In the genomic region with DNA sequence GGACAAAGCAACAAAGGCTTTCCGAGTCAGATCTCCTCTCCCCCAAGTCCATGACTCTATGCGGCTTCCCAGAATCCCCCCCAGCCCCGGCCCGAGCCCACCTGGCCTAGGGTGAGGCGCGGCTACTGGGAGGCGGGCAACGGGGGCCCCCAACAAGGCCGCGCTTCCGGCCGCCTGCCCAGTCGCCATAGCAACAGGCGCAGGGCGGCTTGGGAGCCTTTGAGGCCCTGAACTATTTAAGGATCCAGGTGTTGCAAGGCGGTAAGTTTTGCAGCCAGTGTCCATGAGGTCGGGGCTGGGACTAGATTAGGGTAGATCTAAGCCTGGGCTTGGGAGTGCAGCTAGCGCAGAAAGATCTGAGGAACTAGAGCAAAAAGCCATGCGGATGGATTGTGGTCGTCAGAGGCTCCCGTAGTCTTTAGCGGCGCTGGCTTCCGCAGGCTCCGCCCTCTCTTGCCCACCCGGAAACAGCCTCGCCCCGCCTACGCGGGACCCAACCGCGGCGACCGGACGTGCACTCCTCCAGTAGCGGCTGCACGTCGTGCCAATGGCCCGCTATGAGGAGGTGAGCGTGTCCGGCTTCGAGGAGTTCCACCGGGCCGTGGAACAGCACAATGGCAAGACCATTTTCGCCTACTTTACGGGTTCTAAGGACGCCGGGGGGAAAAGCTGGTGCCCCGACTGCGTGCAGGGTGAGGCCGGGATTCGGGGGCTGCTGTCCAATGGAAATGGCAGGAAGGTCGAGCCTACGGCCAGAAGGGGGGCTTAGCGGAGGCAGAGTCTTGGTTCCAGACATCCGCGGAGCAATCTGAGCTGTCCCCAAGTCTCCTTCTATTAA, we compare ENCODE assay signal across 8 cellular contexts. TPM values are rescaled to one million over a fixed set of nuclear protein-coding genes. Genes with fewer than 3 reads are reported as not detected.
DNase-seq lines count a peak whose midpoint lies in the region; ATAC-seq and TF ChIP-seq lines count a peak whose summit lies in the region.

A gene (minus strand): TSS at position 176 of the 838 bp plus-strand sequence. CDS start 5,608 bp downstream, outside the sequence.
A gene (plus strand): TSS at position 525 of the 838 bp plus-strand sequence. CDS start 23 bp downstream, at position 548.

- H3K4me3 ChIP-seq in DND-41 (ENCODE audit: low read depth in 1 of 2, low read length in 2 of 2) (peak within 1 kb of the TSS; percentile 41 to 67), fibroblast of lung (replicated peaks in 1 of 4; ENCODE audit: control extremely low read depth in 1 of 4, insufficient read depth in 1 of 4, low read depth in 3 of 4, low read length in 4 of 4) (peak within 1 kb of the TSS; percentile 58 to 97 (median 90))

- H3K4me1 ChIP-seq in DND-41 (ENCODE audit: insufficient read depth, low read length) (peaks cover 49% of the 10 kb centered on the region), fibroblast of lung (ENCODE audit: control insufficient read depth, extremely low read depth, insufficient read depth, low read length) (peaks cover 9% of the 10 kb centered on the region)

- DNase-seq in DND-41 (peak; percentile 92), Kasumi-1 (lab: John Stamatoyannopoulos, UW) (peak; percentile 66 to 70), RPMI8226 (peak; percentile 89), fibroblast of lung (ENCODE audit: low read depth in 2 of 2) (peak; percentile 90 to 92), natural killer cell (peak; percentile 91)
- peak; percentile 94 for DNase-seq in activated T-helper 1 cell treated with anti-CD3 and anti-CD28 coated beads, Interleukin-12 subunit alpha, Interleukin-12 subunit beta, Interleukin-2, Interleukin-4 antibody, amounts not matched to agents 30 ng/mL and 10 ng/mL and 1 ng/mL, durations not matched to agents 14 hours and 24 hours and 36 hours (ENCODE audit: low spot score)
- peak; percentile 75 to 89 (median 86) for DNase-seq in stimulated activated naive CD4-positive, alpha-beta T cell (lab: John Stamatoyannopoulos, UW)

- H3K36me3 ChIP-seq in DND-41 (ENCODE audit: insufficient read depth, low read length) (peaks cover 26% of the 10 kb centered on the region), fibroblast of lung (ENCODE audit: control insufficient read depth, insufficient read depth, low read length) (peaks cover 8% of the 10 kb centered on the region)

- intact Hi-C loops in activated T-helper 1 cell treated with anti-CD3 and anti-CD28 coated beads, Interleukin-12 subunit alpha, Interleukin-12 subunit beta, Interleukin-2, Interleukin-4 antibody, amounts not matched to agents 30 ng/mL and 10 ng/mL and 1 ng/mL, durations not matched to agents 14 hours and 24 hours and 36 hours (cut with micrococcal nuclease), result loop anchor here (1.0 to 10.0 kb wide), 8 partner anchors 11 to 1156 kb away; a partner anchor contains a TSS
- intact Hi-C loops in natural killer cell (cut with micrococcal nuclease), result loop anchor here (1.0 kb wide), 1 partner anchor 11 kb away; a partner anchor contains a TSS

- peaks cover 32% of the 10 kb centered on the region for H3K36me3 Mint-ChIP-seq in activated T-helper 1 cell treated with anti-CD3 and anti-CD28 coated beads, Interleukin-12 subunit alpha, Interleukin-12 subunit beta, Interleukin-2, Interleukin-4 antibody, amounts not matched to agents 30 ng/mL and 10 ng/mL and 1 ng/mL, durations not matched to agents 14 hours and 24 hours and 36 hours (ENCODE audit: low read depth)
- H3K36me3 Mint-ChIP-seq in natural killer cell, result peaks cover 6% of the 10 kb centered on the region

- H3K4me3 Mint-ChIP-seq in activated T-helper 1 cell treated with anti-CD3 and anti-CD28 coated beads, Interleukin-12 subunit alpha, Interleukin-12 subunit beta, Interleukin-2, Interleukin-4 antibody, amounts not matched to agents 30 ng/mL and 10 ng/mL and 1 ng/mL, durations not matched to agents 14 hours and 24 hours and 36 hours, result peak within 1 kb of the TSS; percentile 97
- peak within 1 kb of the TSS; percentile 91 for H3K4me3 Mint-ChIP-seq in natural killer cell

- H3K27me3 ChIP-seq in DND-41 (ENCODE audit: insufficient read depth, low read length, poor library complexity), result no peaks in the 10 kb centered on the region
- no peaks in the 10 kb centered on the region for H3K27me3 ChIP-seq in fibroblast of lung (ENCODE audit: control insufficient read depth, insufficient read depth, low read length)

- H3K9me3 ChIP-seq in DND-41 (ENCODE audit: insufficient read depth, low read length, severe bottlenecking), result no peaks in the 10 kb centered on the region
- H3K9me3 ChIP-seq in fibroblast of lung (ENCODE audit: control insufficient read depth, insufficient read depth, low read depth, low read length), result no peaks in the 10 kb centered on the region

- peak within 1 kb of the TSS; percentile 99 for H3K27ac Mint-ChIP-seq in activated T-helper 1 cell treated with anti-CD3 and anti-CD28 coated beads, Interleukin-12 subunit alpha, Interleukin-12 subunit beta, Interleukin-2, Interleukin-4 antibody, amounts not matched to agents 30 ng/mL and 10 ng/mL and 1 ng/mL, durations not matched to agents 14 hours and 24 hours and 36 hours
- peak within 1 kb of the TSS; percentile 93 to 94 for H3K27ac Mint-ChIP-seq in natural killer cell

- H4K20me1 ChIP-seq in DND-41 (ENCODE audit: insufficient read depth, low read length) (peaks cover 22% of the 10 kb centered on the region; the same call in 1 of the 2 replicates), fibroblast of lung (ENCODE audit: control insufficient read depth, extremely low read depth, insufficient read depth, low read length) (no peaks in the 10 kb centered on the region)

- H2AFZ ChIP-seq in DND-41 (ENCODE audit: low read depth, low read length) (peak within 1 kb of the TSS; percentile 99), fibroblast of lung (ENCODE audit: low read length) (peak within 1 kb of the TSS; percentile 99)

- H3K4me2 ChIP-seq in DND-41 (ENCODE audit: insufficient read depth, low read length) (peak within 1 kb of the TSS; percentile 81), fibroblast of lung (ENCODE audit: extremely low read depth, insufficient read depth, low read length) (peak within 1 kb of the TSS; percentile 96)

- H3K4me1 Mint-ChIP-seq in activated T-helper 1 cell treated with anti-CD3 and anti-CD28 coated beads, Interleukin-12 subunit alpha, Interleukin-12 subunit beta, Interleukin-2, Interleukin-4 antibody, amounts not matched to agents 30 ng/mL and 10 ng/mL and 1 ng/mL, durations not matched to agents 14 hours and 24 hours and 36 hours (ENCODE audit: low read depth), result peaks cover 60% of the 10 kb centered on the region
- H3K4me1 Mint-ChIP-seq in natural killer cell, result peaks cover 48 to 55% of the 10 kb centered on the region in 2 donors

- no peaks in the 10 kb centered on the region for H3K9me3 Mint-ChIP-seq in activated T-helper 1 cell treated with anti-CD3 and anti-CD28 coated beads, Interleukin-12 subunit alpha, Interleukin-12 subunit beta, Interleukin-2, Interleukin-4 antibody, amounts not matched to agents 30 ng/mL and 10 ng/mL and 1 ng/mL, durations not matched to agents 14 hours and 24 hours and 36 hours
- no peaks in the 10 kb centered on the region for H3K9me3 Mint-ChIP-seq in natural killer cell

- no peaks in the 10 kb centered on the region for H3K27me3 Mint-ChIP-seq in activated T-helper 1 cell treated with anti-CD3 and anti-CD28 coated beads, Interleukin-12 subunit alpha, Interleukin-12 subunit beta, Interleukin-2, Interleukin-4 antibody, amounts not matched to agents 30 ng/mL and 10 ng/mL and 1 ng/mL, durations not matched to agents 14 hours and 24 hours and 36 hours (ENCODE audit: insufficient read depth)
- H3K27me3 Mint-ChIP-seq in natural killer cell (ENCODE audit: low read depth in 2 of 2), result no peaks in the 10 kb centered on the region

- peak within 1 kb of the TSS; percentile 65 for H3K9ac ChIP-seq in DND-41 (ENCODE audit: low read depth, low read length)
- peak within 1 kb of the TSS; percentile 94 for H3K9ac ChIP-seq in fibroblast of lung (ENCODE audit: insufficient read depth, low read length)

- TF ChIP-seq CTCF in DND-41 (IDR thresholded peaks at IDR 0.05; ENCODE audit: borderline replicate concordance, extremely low read depth, low read length, poor library complexity, severe bottlenecking) (peak; percentile 3), fibroblast of lung (conservative IDR thresholded peaks at IDR 0.05 in 1 of 2, IDR thresholded peaks at IDR 0.05 in 1 of 2; ENCODE audit: low read depth in 1 of 2, low read length in 2 of 2) (no peak), natural killer cell (IDR thresholded peaks at IDR 0.05) (no peak)

- peak within 1 kb of the TSS; percentile 99 for H3K27ac ChIP-seq in DND-41 (ENCODE audit: low read length)
- peak within 1 kb of the TSS; percentile 93 for H3K27ac ChIP-seq in fibroblast of lung (ENCODE audit: insufficient read depth, low read length)

- ATAC-seq in DND-41 (ENCODE audit: insufficient read depth, low read depth), result peak; percentile 86
- ATAC-seq in GM21786 (IDR thresholded peaks at IDR 0.05; ENCODE audit: unreplicated experiment), result peak; percentile 89
- ATAC-seq in natural killer cell, result peak; percentile 93 to 97 (median 94)

- H3K79me2 ChIP-seq in DND-41 (ENCODE audit: insufficient read depth, low read length) (peaks cover 66% of the 10 kb centered on the region), fibroblast of lung (ENCODE audit: control insufficient read depth, insufficient read depth, low read length) (peaks cover 43% of the 10 kb centered on the region)

RNA-seq across cellular contexts. Expression of the first gene that starts in this region (rescaled TPM):
- total RNA-seq in activated T-helper 1 cell treated with anti-CD3 and anti-CD28 coated beads, Interleukin-12 subunit alpha, Interleukin-12 subunit beta, Interleukin-2, Interleukin-4 antibody, amounts not matched to agents 30 ng/mL and 10 ng/mL and 1 ng/mL, durations not matched to agents 14 hours and 24 hours and 36 hours, result 18.2 and 22.2 TPM in 2 replicates
- total RNA-seq in fibroblast of lung (12.1 and 12.9 TPM in 2 replicates), natural killer cell (10 to 100 TPM; 13.4 to 17.2 (median 15.4) TPM)
- polyA plus RNA-seq in fibroblast of lung, result 4.6 and 5.8 TPM in 2 replicates
- polyA plus RNA-seq in fibroblast of lung (2012), result 7.2 and 7.3 TPM in 2 replicates
- 3.9 and 14.3 TPM in 2 replicates for polyA minus RNA-seq in fibroblast of lung (ENCODE audit: low replicate concordance)

RNA-seq across cellular contexts. Expression of the second gene that starts in this region (rescaled TPM):
- total RNA-seq in activated T-helper 1 cell treated with anti-CD3 and anti-CD28 coated beads, Interleukin-12 subunit alpha, Interleukin-12 subunit beta, Interleukin-2, Interleukin-4 antibody, amounts not matched to agents 30 ng/mL and 10 ng/mL and 1 ng/mL, durations not matched to agents 14 hours and 24 hours and 36 hours, result 94.0 and 95.2 TPM in 2 replicates
- total RNA-seq in fibroblast of lung (75.2 and 87.5 TPM in 2 replicates), natural killer cell (10 to 100 TPM; 15.2 to 15.7 (median 15.4) TPM)
- polyA plus RNA-seq in fibroblast of lung, result 243 and 257 TPM in 2 replicates
- polyA plus RNA-seq in fibroblast of lung (2012), result 220 and 241 TPM in 2 replicates
- 6.5 and 16.7 TPM in 2 replicates for polyA minus RNA-seq in fibroblast of lung (ENCODE audit: low replicate concordance)

Comparison
In these comparisons a context has a peak if more than half of its experiments do, and no peak if none do; other contexts are left out.
1. Peak in every context shown above with its lines: DNase-seq, ATAC-seq, H3K4me3 ChIP-seq and H3K27ac ChIP-seq.